2 cellular contexts compared by ENCODE assay signal in genomic region chr19:15892012-15892411, GRCh38.
TF ChIP-seq lines count a peak whose summit lies in the region.

No MANE protein-coding gene starts in this region.

TF ChIP-seq in HepG2, 621 proteins besides CTCF, POLR2A, EP300 and RAD21:
- TF ChIP-seq ATF3 (CRISPR knock-in tag; IDR thresholded peaks at IDR 0.05) = no peak
- no peak for TF ChIP-seq ZNF768 (CRISPR knock-in tag; IDR thresholded peaks at IDR 0.05)
- TF ChIP-seq ZNF710 (CRISPR knock-in tag; IDR thresholded peaks at IDR 0.05; ENCODE audit: borderline replicate concordance) = no peak
- peak; percentile 48 for TF ChIP-seq ZNF629 (CRISPR knock-in tag; conservative IDR thresholded peaks at IDR 0.05)
TF ChIP-seq in HepG2: peak in this region for 1.

TF ChIP-seq in K562, 482 proteins besides CTCF, POLR2A, EP300 and RAD21:
- TF ChIP-seq SMAD2 (IDR thresholded peaks at IDR 0.05; ENCODE audit: low read depth, low read length) (no peak), RBM25 (IDR thresholded peaks at IDR 0.05; ENCODE audit: low read depth, low read length, severe bottlenecking) (peak; percentile 53)
